In the genomic region with DNA sequence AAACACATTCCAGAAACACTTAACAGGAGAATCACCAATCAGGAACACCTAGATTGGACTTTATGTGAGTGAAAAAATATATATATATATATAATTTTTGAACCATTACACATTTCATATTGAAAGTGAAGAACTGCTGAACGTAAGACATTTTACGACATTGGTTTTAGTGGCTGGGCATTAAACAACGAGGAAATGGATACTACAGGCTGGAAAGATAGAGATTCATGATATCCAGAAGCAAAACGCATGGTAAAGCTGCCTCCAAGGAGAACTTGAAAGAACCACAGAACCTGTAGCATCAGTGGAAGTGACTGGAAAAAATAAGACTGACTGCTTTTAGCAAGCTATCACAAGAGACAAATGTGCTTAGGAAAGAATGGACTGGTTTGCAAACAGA, we compare ENCODE assay signal across 20 cellular contexts.
"Had no signal": no experiment of that assay in that cellular context is flagged by ENCODE, and none has a peak within 500 bp of the region (broad histone marks: within the 10 kb centered on the region; RNA-seq: fewer than 3 reads in every experiment).

No MANE protein-coding gene starts in this region.

- H3K36me3 Mint-ChIP-seq: naive thymus-derived CD8-positive, alpha-beta T cell; stimulated activated naive B cell treated with anti-CD40 and anti-IgM and Interleukin-4, amounts not matched to agents 10 μg/mL and 1 μg/mL and 100 μg/mL, for 72 hours had no signal

- H3K4me1 ChIP-seq: esophagus muscularis mucosa, gastrocnemius medialis, heart right ventricle, sigmoid colon, testis had no signal

- ATAC-seq: gastrocnemius medialis; heart right ventricle; left lobe of liver; naive thymus-derived CD8-positive, alpha-beta T cell; stimulated activated naive B cell treated with anti-CD40 and anti-IgM and Interleukin-4, amounts not matched to agents 10 μg/mL and 1 μg/mL and 100 μg/mL, for 72 hours; stimulated activated naive CD8-positive, alpha-beta T cell treated with anti-CD3 and anti-CD28 coated beads, Interleukin-15, amount 100 ng/mL, for 72 hours had no signal

- H3K4me3 Mint-ChIP-seq: naive thymus-derived CD8-positive, alpha-beta T cell; stimulated activated naive B cell treated with anti-CD40 and anti-IgM and Interleukin-4, amounts not matched to agents 10 μg/mL and 1 μg/mL and 100 μg/mL, for 72 hours; stimulated activated naive CD8-positive, alpha-beta T cell treated with anti-CD3 and anti-CD28 coated beads, Interleukin-15, amount 100 ng/mL, for 72 hours had no signal

- H3K9me3 ChIP-seq: esophagus muscularis mucosa, gastrocnemius medialis, heart right ventricle, sigmoid colon, testis, transverse colon had no signal

- H3K4me1 Mint-ChIP-seq: naive thymus-derived CD8-positive, alpha-beta T cell; stimulated activated naive B cell treated with anti-CD40 and anti-IgM and Interleukin-4, amounts not matched to agents 10 μg/mL and 1 μg/mL and 100 μg/mL, for 72 hours; stimulated activated naive CD8-positive, alpha-beta T cell treated with anti-CD3 and anti-CD28 coated beads, Interleukin-15, amount 100 ng/mL, for 72 hours had no signal

- H3K36me3 ChIP-seq: esophagus muscularis mucosa, gastrocnemius medialis, heart right ventricle, sigmoid colon, transverse colon had no signal

- H3K27me3 Mint-ChIP-seq: stimulated activated naive CD8-positive, alpha-beta T cell treated with anti-CD3 and anti-CD28 coated beads, Interleukin-15, amount 100 ng/mL, for 72 hours had no signal

- H3K9me3 Mint-ChIP-seq: naive thymus-derived CD8-positive, alpha-beta T cell; stimulated activated naive B cell treated with anti-CD40 and anti-IgM and Interleukin-4, amounts not matched to agents 10 μg/mL and 1 μg/mL and 100 μg/mL, for 72 hours; stimulated activated naive CD8-positive, alpha-beta T cell treated with anti-CD3 and anti-CD28 coated beads, Interleukin-15, amount 100 ng/mL, for 72 hours had no signal

- H3K27ac Mint-ChIP-seq: naive thymus-derived CD8-positive, alpha-beta T cell; stimulated activated naive B cell treated with anti-CD40 and anti-IgM and Interleukin-4, amounts not matched to agents 10 μg/mL and 1 μg/mL and 100 μg/mL, for 72 hours; stimulated activated naive CD8-positive, alpha-beta T cell treated with anti-CD3 and anti-CD28 coated beads, Interleukin-15, amount 100 ng/mL, for 72 hours had no signal

- H3K27me3 ChIP-seq: dorsolateral prefrontal cortex, esophagus muscularis mucosa, gastrocnemius medialis, sigmoid colon, testis, transverse colon had no signal

- H3K27ac ChIP-seq: dorsolateral prefrontal cortex, esophagus muscularis mucosa, gastrocnemius medialis, heart right ventricle, sigmoid colon, skin epidermis, testis had no signal

- H3K4me3 ChIP-seq: dorsolateral prefrontal cortex, esophagus muscularis mucosa, gastrocnemius medialis, heart right ventricle, sigmoid colon, skin epidermis, testis, transverse colon had no signal

- DNase-seq: cortex of kidney; dorsolateral prefrontal cortex; effector memory CD4-positive, alpha-beta T cell; gastrocnemius medialis; heart right ventricle; hypothalamus; kidney glomerular epithelial cell; mammary epithelial cell; naive thymus-derived CD8-positive, alpha-beta T cell; posterior cingulate gyrus; sigmoid colon; stimulated activated CD4-positive, alpha-beta T cell treated with anti-CD3 and anti-CD28 coated beads, Interleukin-2, amount 100 ng/mL, for 24 hours; stimulated activated CD4-positive, alpha-beta T cell treated with anti-CD3 and anti-CD28 coated beads, Interleukin-4, amount 100 ng/mL, for 4 hours; stimulated activated naive B cell treated with anti-CD40 and anti-IgM and Interleukin-4, amounts not matched to agents 10 μg/mL and 1 μg/mL and 100 μg/mL, for 72 hours; stimulated activated naive CD8-positive, alpha-beta T cell treated with anti-CD3 and anti-CD28 coated beads, Interleukin-15, amount 100 ng/mL, for 72 hours; testis; transverse colon had no signal
